8 cellular contexts compared by ENCODE assay signal in the genomic region with DNA sequence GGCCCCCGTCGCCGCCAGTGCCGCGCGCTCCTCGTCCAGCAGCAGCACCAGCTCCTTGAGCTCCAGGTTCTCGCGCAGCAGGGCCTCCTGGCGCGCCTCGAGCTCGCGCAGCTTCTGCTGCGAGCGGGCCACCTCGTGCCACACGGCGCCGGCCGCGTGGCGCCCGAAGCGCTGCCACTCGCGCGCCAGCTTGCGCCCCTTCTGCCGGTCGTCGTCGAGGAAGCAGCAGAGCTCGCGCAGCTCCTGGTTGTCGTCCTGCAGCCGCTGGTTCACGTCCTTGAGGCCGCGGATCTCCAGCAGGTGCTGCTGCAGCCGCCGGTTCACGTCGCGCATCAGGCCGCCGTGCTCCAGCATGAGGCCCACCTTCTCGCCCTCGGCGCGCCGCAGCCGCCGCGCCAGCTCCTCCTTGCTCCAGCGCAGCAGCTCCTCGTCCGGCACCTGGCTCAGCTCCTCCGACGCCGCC. TPM values are rescaled to one million over a fixed set of nuclear protein-coding genes. Genes with fewer than 3 reads are reported as not detected.
DNase-seq lines count a peak whose midpoint lies in the region; ATAC-seq and TF ChIP-seq lines count a peak whose summit lies in the region.

No MANE protein-coding gene starts in this region.

- H3K36me3 ChIP-seq in GM23338 (ENCODE audit: insufficient read depth): no peaks in the 10 kb centered on the region

- H4K20me1 ChIP-seq in GM23338 (replicated peaks; ENCODE audit: insufficient read depth): peaks cover 20% of the 10 kb centered on the region; the same call in 1 of the 2 replicates

- H3K4me2 ChIP-seq in GM23338: peak overlapping the region; percentile 89; the same call in 1 of the 2 replicates

- H3K4me1 Mint-ChIP-seq in GM23338: peaks cover 32% of the 10 kb centered on the region

- no peak for TF ChIP-seq CTCF in AG04450 (IDR thresholded peaks at IDR 0.05; ENCODE audit: low read depth, low read length)
- TF ChIP-seq CTCF in GM23338 (conservative IDR thresholded peaks at IDR 0.05; ENCODE audit: low read depth in 2 of 2): no peak

- no peaks in the 10 kb centered on the region for H3K27me3 ChIP-seq in AG04450 (ENCODE audit: control insufficient read depth, insufficient read depth, low read length)
- H3K27me3 ChIP-seq in GM23338 (ENCODE audit: insufficient read depth): peaks cover 50% of the 10 kb centered on the region

- H3K9me3 Mint-ChIP-seq in GM23338: no peaks in the 10 kb centered on the region; the same call in 2 of the 3 replicates

- H3K27me3 Mint-ChIP-seq in GM23338 (ENCODE audit: insufficient read depth, low read depth, poor library complexity): peaks cover 35% of the 10 kb centered on the region

- peak overlapping the region; percentile 63 for H3K4me3 ChIP-seq in AG04450 (ENCODE audit: low read depth, low read length)
- H3K4me3 ChIP-seq in GM23338: peak overlapping the region; percentile 69; the same call in 1 of the 2 replicates
- H3K4me3 ChIP-seq in iPS-11a (ENCODE audit: low read depth, low read length): peak overlapping the region; percentile 57

- no peaks in the 10 kb centered on the region for H3K9me2 ChIP-seq in GM23338 (ENCODE audit: insufficient read depth)

- H3K79me2 ChIP-seq in GM23338 (replicated peaks; ENCODE audit: insufficient read depth): peaks cover 44% of the 10 kb centered on the region

- no peaks in the 10 kb centered on the region; the same call in 2 of the 3 replicates for H3K36me3 Mint-ChIP-seq in GM23338 (ENCODE audit: low read depth)

- H3K4me1 ChIP-seq in GM23338 (ENCODE audit: insufficient read depth): peaks cover 15% of the 10 kb centered on the region

- CTCF ChIA-PET in AG04450 (lab: Charles Lee): interaction anchor here (0.8 to 1.2 kb wide), 2 partner anchors 25 to 81 kb away, joined by 3 to 4 read pairs; a partner anchor contains a TSS

- H3K4me3 Mint-ChIP-seq in GM23338: peak overlapping the region; percentile 65; the same call in 2 of the 3 replicates

- POLR2A ChIA-PET in AG04450 (lab: Yijun Ruan, JAX): interaction anchor here (1.1 to 2.1 kb wide), 5 partner anchors 9 to 81 kb away, joined by 3 to 7 read pairs (median 5); a partner anchor contains a TSS

- H3K27ac ChIP-seq in AG04450 (ENCODE audit: low read depth, low read length) (no peak overlapping the region), GM23338 (ENCODE audit: low read depth) (no peak overlapping the region)

- DNase-seq in AG04450 (ENCODE audit: low read depth, low spot score): no peak
- peak; percentile 53 for DNase-seq in GM23338 (ENCODE audit: low spot score)
- DNase-seq in OCI-M1 (lab: John Stamatoyannopoulos, UW): peak; percentile 29
- DNase-seq in activated naive CD4-positive, alpha-beta T cell treated with anti-CD3 and anti-CD28 coated beads, Interleukin-2, amount 50 U/mL, for 16 hours: peak; percentile 59
- peak; percentile 40 for DNase-seq in stimulated activated CD4-positive, alpha-beta T cell treated with anti-CD3 and anti-CD28 coated beads, Interleukin-4, amount 100 ng/mL, for 24 hours
- no peak for DNase-seq in NCI-H2029 treated with DMSO at 0.1 percent for 48 hours (lab: John Stamatoyannopoulos, UW)

- H3F3A ChIP-seq in GM23338 (replicated peaks; ENCODE audit: low read depth): no peaks in the 10 kb centered on the region

- ATAC-seq in GM23338 (no peak), HG03460 (IDR thresholded peaks at IDR 0.05; ENCODE audit: unreplicated experiment) (no peak)

- H3K27ac Mint-ChIP-seq in GM23338: no peak overlapping the region

- H2AFZ ChIP-seq in GM23338: no peak overlapping the region

- H3K9me3 ChIP-seq in AG04450 (ENCODE audit: control insufficient read depth, insufficient read depth, low read length): no peaks in the 10 kb centered on the region; the same call in 1 of the 2 replicates

TF ChIP-seq in GM23338, 12 proteins besides CTCF, POLR2A, EP300 and RAD21:
- TF ChIP-seq EZH2phosphoT487 (IDR thresholded peaks at IDR 0.05; ENCODE audit: unreplicated experiment): no peak
- TF ChIP-seq CREB1 (CRISPR knock-in tag; IDR thresholded peaks at IDR 0.05; ENCODE audit: low read depth): peak; percentile 40; the same call in 1 of the 2 replicates

RNA-seq across cellular contexts. Expression of a gene that starts 0.5 kb away (rescaled TPM):
- polyA plus RNA-seq in AG04450 (2011; rRNA removed) (7.2 and 8.5 TPM in 2 replicates), GM23338 (2016; fragmentation: Nextera tagmentation; extraction: Ambion mirVana) (4.5 and 6.5 TPM in 2 replicates)
- 11.3 and 13.8 TPM in 2 replicates for polyA minus RNA-seq in AG04450 (2011; rRNA and poly(A)+ RNA removed)
- total RNA-seq in GM23338 (2014; rRNA removed; shearing (Covaris generic)): 24.9 and 26.8 TPM in 2 replicates

RNA-seq across cellular contexts. Expression of a gene that starts 41.4 kb away (rescaled TPM):
- polyA plus RNA-seq in AG04450 (2011; rRNA removed) (1.1 and 1.2 TPM in 2 replicates), GM23338 (2016; fragmentation: Nextera tagmentation; extraction: Ambion mirVana) (1.9 TPM in 2 replicates)
- polyA minus RNA-seq in AG04450 (2011; rRNA and poly(A)+ RNA removed): 1.3 and 1.7 TPM in 2 replicates
- 1.6 and 2.0 TPM in 2 replicates for total RNA-seq in GM23338 (2014; rRNA removed; shearing (Covaris generic))

Comparison
In these comparisons a context has a peak if more than half of its experiments do, and no peak if none do; other contexts are left out.
1. DNase-seq: peak in GM23338 (single experiment), OCI-M1 (single experiment), activated naive CD4-positive, alpha-beta T cell treated with anti-CD3 and anti-CD28 coated beads, Interleukin-2, amount 50 U/mL, for 16 hours (single experiment) and stimulated activated CD4-positive, alpha-beta T cell treated with anti-CD3 and anti-CD28 coated beads, Interleukin-4, amount 100 ng/mL, for 24 hours (single experiment); none in AG04450 (single experiment) and NCI-H2029 treated with DMSO at 0.1 percent for 48 hours (single experiment).
2. Peak in every context shown above with its lines, with median percentiles within 50 percentile points of each other: H3K4me3 ChIP-seq.